ENCODE assay signal across 12 cellular contexts in the genomic region with DNA sequence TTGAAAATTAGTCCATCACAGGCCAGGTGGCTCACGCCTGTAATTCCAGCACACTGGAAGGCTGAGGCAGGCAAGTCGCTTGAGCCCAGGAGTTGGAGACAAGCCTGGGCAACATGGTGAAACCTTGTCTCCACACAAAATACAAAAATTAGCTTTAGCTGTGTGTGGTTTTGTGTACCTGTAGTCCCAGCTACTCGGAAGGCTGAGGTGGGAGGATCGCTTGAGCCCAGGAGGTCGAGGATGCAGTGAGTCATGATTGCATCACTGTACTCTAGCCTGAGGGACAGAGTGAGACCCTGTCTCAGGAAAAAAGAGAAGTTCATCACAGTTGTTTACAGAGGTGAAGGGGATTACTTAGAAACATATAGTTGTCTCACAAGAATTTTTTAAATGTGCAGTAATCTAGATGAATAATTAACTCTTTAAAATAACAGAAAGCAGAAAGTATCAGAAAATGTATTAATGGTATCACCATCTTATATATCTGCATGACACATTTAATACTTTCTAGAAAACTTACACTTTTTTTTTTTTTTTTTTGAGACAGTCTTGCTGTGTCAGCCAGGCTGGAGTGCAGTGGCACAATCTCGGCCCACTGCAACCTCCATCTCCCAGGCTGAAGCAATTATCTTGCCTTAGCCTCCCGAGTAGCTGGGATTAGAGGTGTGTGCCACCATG. TPM values are rescaled to one million over a fixed set of nuclear protein-coding genes. Genes with fewer than 3 reads are reported as not detected.
DNase-seq lines count a peak whose midpoint lies in the region; ATAC-seq, FAIRE-seq and TF ChIP-seq lines count a peak whose summit lies in the region.
"Had no signal": no experiment of that assay in that cellular context is flagged by ENCODE, and none has a peak within 500 bp of the region (broad histone marks: within the 10 kb centered on the region; RNA-seq: fewer than 3 reads in every experiment).

No MANE protein-coding gene starts in this region.

- peaks cover 6% of the 10 kb centered on the region for H3K27me3 Mint-ChIP-seq in neural progenitor cell (ENCODE audit: insufficient read depth, low read depth)
- H3K27me3 Mint-ChIP-seq: dendritic cell treated with granulocyte-macrophage colony-stimulating factor and Interleukin-4, amounts not matched to agents 40 ng/mL and 50 ng/mL, for 4 days had no signal

- 77% methylated on average over 7 of the region's 7 CpGs for WGBS in GM12878 (ENCODE audit: insufficient coverage, insufficient replicate concordance, low lambda C conversion rate, missing lambda C conversion rate)

- H3K27me3 ChIP-seq in GM12878 (replicated peaks in 1 of 2; ENCODE audit: control insufficient read depth in 2 of 2, insufficient read depth in 2 of 2, low read length in 1 of 2) (no peaks in the 10 kb centered on the region), neural progenitor cell (no peaks in the 10 kb centered on the region)
- H3K27me3 ChIP-seq: sigmoid colon, stomach had no signal

- H3K27ac ChIP-seq in GM12878 (ENCODE audit: control insufficient read depth, insufficient read depth): no peak overlapping the region
- H3K27ac ChIP-seq in neural progenitor cell: peak overlapping the region; percentile 49
- H3K27ac ChIP-seq: sigmoid colon, stomach had no signal

- RAD21 ChIA-PET in GM12878 (lab: Charles Lee; ENCODE audit: unreplicated experiment): no interaction called here

- peak; percentile 58 for ATAC-seq in GM12878
- no peak for ATAC-seq in GM18858 (IDR thresholded peaks at IDR 0.05; ENCODE audit: unreplicated experiment)
- ATAC-seq in HG02763 (IDR thresholded peaks at IDR 0.05; ENCODE audit: unreplicated experiment): no peak

- DNase-seq in H54 (ENCODE audit: insufficient read length, low spot score): no peak
- DNase-seq in NCI-H69 (lab: John Stamatoyannopoulos, UW): peak; percentile 16
- no peak for DNase-seq in GM12878 (ENCODE audit: low read depth, low spot score)
- no peak for DNase-seq in neural progenitor cell (ENCODE audit: low spot score)
- DNase-seq in COLO668 (lab: John Stamatoyannopoulos, UW; ENCODE audit: unreplicated experiment): no peak
- DNase-seq in GM19240 (ENCODE audit: insufficient read length, low spot score): no peak
- DNase-seq: sigmoid colon, stomach had no signal

- POLR2A ChIA-PET in GM12878 (lab: Charles Lee): interaction anchor here (0.5 to 0.7 kb wide), 2 partner anchors 19 to 80 kb away, joined by 3 to 5 read pairs; no protein-coding TSS in a partner anchor

- H3F3A ChIP-seq in neural progenitor cell (ENCODE audit: low read depth): peaks cover 18% of the 10 kb centered on the region

- H3K4me1 Mint-ChIP-seq in neural progenitor cell: peaks cover 17% of the 10 kb centered on the region

- H3K9ac ChIP-seq in GM12878 (ENCODE audit: control insufficient read depth, insufficient read depth, low read length) (no peak overlapping the region), neural progenitor cell (no peak overlapping the region)

- TF ChIP-seq EP300 in GM12878 (IDR thresholded peaks at IDR 0.05; ENCODE audit: borderline replicate concordance in 1 of 2, control insufficient read depth in 1 of 2, low read depth in 2 of 2, low read length in 2 of 2): no peak

- H3K36me3 Mint-ChIP-seq in neural progenitor cell: peaks cover 43% of the 10 kb centered on the region

- peaks cover 5% of the 10 kb centered on the region for H3K4me1 ChIP-seq in GM12878 (ENCODE audit: control insufficient read depth, insufficient read depth, low read length)
- H3K4me1 ChIP-seq in neural progenitor cell: peaks cover 17% of the 10 kb centered on the region

- H2AFZ ChIP-seq in GM12878 (ENCODE audit: control insufficient read depth, low read depth, low read length) (no peak overlapping the region), neural progenitor cell (replicated peaks) (no peak overlapping the region)

- peaks cover 24% of the 10 kb centered on the region for H3K9me3 Mint-ChIP-seq in neural progenitor cell
- H3K9me3 Mint-ChIP-seq: dendritic cell treated with granulocyte-macrophage colony-stimulating factor and Interleukin-4, amounts not matched to agents 40 ng/mL and 50 ng/mL, for 4 days had no signal

- CTCF ChIA-PET in GM12878 (lab: Yijun Ruan, JAX): interaction anchor here (0.6 kb wide), 1 partner anchor 264 kb away, joined by 5 read pairs; no protein-coding TSS in a partner anchor

- no peak overlapping the region for H3K4me3 ChIP-seq in GM12878
- H3K4me3 ChIP-seq in neural progenitor cell: no peak overlapping the region
- H3K4me3 ChIP-seq: sigmoid colon, stomach had no signal

- H3K4me2 ChIP-seq in GM12878 (ENCODE audit: control insufficient read depth, insufficient read depth): peak overlapping the region; percentile 53; the same call in 1 of the 2 replicates
- H3K4me2 ChIP-seq in neural progenitor cell: no peak overlapping the region

- no peak overlapping the region for H3K4me3 Mint-ChIP-seq in neural progenitor cell
- H3K4me3 Mint-ChIP-seq: dendritic cell treated with granulocyte-macrophage colony-stimulating factor and Interleukin-4, amounts not matched to agents 40 ng/mL and 50 ng/mL, for 4 days had no signal

- no peak for TF ChIP-seq RAD21 in GM12878 (IDR thresholded peaks at IDR 0.05; ENCODE audit: insufficient read depth, low read depth, low read length)

- H4K20me1 ChIP-seq in GM12878 (ENCODE audit: control insufficient read depth, insufficient read depth) (peaks cover 5% of the 10 kb centered on the region; the same call in 1 of the 2 replicates), neural progenitor cell (ENCODE audit: low read depth) (peaks cover 80% of the 10 kb centered on the region)

- FAIRE-seq in H54 (lab: Jason Lieb, UNC) (peak; percentile 97), GM12878 (lab: Jason Lieb, UNC) (no peak)
- FAIRE-seq: islet of Langerhans had no signal

- H3K36me3 ChIP-seq in GM12878 (ENCODE audit: control insufficient read depth in 2 of 2, insufficient read depth in 2 of 2, low read length in 1 of 2): peaks cover 0 to 2% of the 10 kb centered on the region in 2 experiments; a peak in 1 of 4 replicates
- peaks cover 7% of the 10 kb centered on the region for H3K36me3 ChIP-seq in neural progenitor cell
- H3K36me3 ChIP-seq: sigmoid colon, stomach had no signal

- TF ChIP-seq CTCF in GM12878 (IDR thresholded peaks at IDR 0.05 in 2 of 3, conservative IDR thresholded peaks at IDR 0.05 in 1 of 3; ENCODE audit: control insufficient read depth in 2 of 3, extremely low read depth in 1 of 3, insufficient read depth in 1 of 3, low read depth in 3 of 3, low read length in 3 of 3): no peak
- TF ChIP-seq CTCF in neural progenitor cell (IDR thresholded peaks at IDR 0.05): no peak

- H3K27ac Mint-ChIP-seq in neural progenitor cell: no peak overlapping the region
- H3K27ac Mint-ChIP-seq: dendritic cell treated with granulocyte-macrophage colony-stimulating factor and Interleukin-4, amounts not matched to agents 40 ng/mL and 50 ng/mL, for 4 days had no signal

- no TSS peak for BruUV-seq in GM12878 (replicated peaks; lab: Mats Ljungman, UMichigan)

- peaks cover 94% of the 10 kb centered on the region for H3K79me2 ChIP-seq in GM12878 (ENCODE audit: control insufficient read depth, insufficient read depth, low read length)
- H3K79me2 ChIP-seq in neural progenitor cell (ENCODE audit: low read depth): peaks cover 100% of the 10 kb centered on the region

- in situ Hi-C loops in GM12878 (cut with MboI): no loop called here

- H3K9me3 ChIP-seq in GM12878 (replicated peaks; ENCODE audit: control insufficient read depth, insufficient read depth, low read length): no peaks in the 10 kb centered on the region; the same call in 2 of the 3 replicates
- H3K9me3 ChIP-seq in neural progenitor cell (ENCODE audit: low read depth): no peaks in the 10 kb centered on the region
- H3K9me3 ChIP-seq: sigmoid colon, stomach had no signal

- intact Hi-C loops in GM12878 (cut with micrococcal nuclease; ENCODE audit: unreplicated experiment): no loop called here

- TF ChIP-seq POLR2A in H54 (IDR thresholded peaks at IDR 0.05; ENCODE audit: low read depth, low read length) (no peak), GM12878 (IDR thresholded peaks at IDR 0.05; ENCODE audit: low read depth, low read length) (no peak)

- SMC1A ChIA-PET in GM12878 (lab: Charles Lee; ENCODE audit: uncharacterized antibody, unreplicated experiment): interaction anchor here (3.3 kb wide), 1 partner anchor 12 kb away, joined by 9 read pairs; no protein-coding TSS in a partner anchor

TF ChIP-seq in GM12878, 131 proteins besides CTCF, POLR2A, EP300 and RAD21:
- TF ChIP-seq EZH2 (IDR thresholded peaks at IDR 0.05; ENCODE audit: borderline replicate concordance, control insufficient read depth, low read depth, low read length) (no peak), IKZF2 (IDR thresholded peaks at IDR 0.05) (0 out of 4 replicates have a peak, but pooled peaks of 1 of the 2 experiments have one; percentile 22)

RNA-seq across cellular contexts. Expression of gene LCOR, which starts 8.9 kb away (rescaled TPM):
- 164 and 167 TPM in 2 replicates for total RNA-seq in GM12878 (2013; cell fraction: nucleolus; rRNA removed)
- total RNA-seq in GM12878 (2014; rRNA removed): 11.2 and 16.2 TPM in 2 replicates
- 17.8 and 19.2 TPM in 2 replicates for total RNA-seq in GM12878 (2014; rRNA removed; fragmentation: Illumina TruSeq; extraction: Trizol)
- 18.9 and 22.0 TPM in 2 replicates for total RNA-seq in GM12878 (2021)
- polyA plus RNA-seq in GM12878 (2011; ENCODE audit: low read depth): 18.1 TPM
- 18.0 and 24.9 TPM in 2 replicates for polyA plus RNA-seq in GM12878 (2011; rRNA removed)
- polyA plus RNA-seq in GM12878 (2011; cell fraction: cytosol; rRNA removed): 6.8 and 12.2 TPM in 2 replicates
- polyA plus RNA-seq in GM12878 (2011; cell fraction: nucleus; rRNA removed): 19.2 and 25.2 TPM in 2 replicates
- polyA plus RNA-seq in GM12878 (2012): 8.0 TPM in 2 replicates
- 10.2 and 16.0 TPM in 2 replicates for polyA plus RNA-seq in GM12878 (2014; fragmentation: Illumina TruSeq; extraction: Trizol)
- polyA plus RNA-seq in GM12878 (2014; fragmentation: Nextera tagmentation; extraction: Ambion mirVana): 1 to 10 TPM; 1.6 to 6.1 TPM
- 5.2 and 6.6 TPM in 2 replicates for polyA plus RNA-seq in GM12878 (2014; rRNA removed)
- 10 to 100 TPM; 15.3 to 16.9 TPM for polyA plus RNA-seq in GM12878 (2016; fragmentation: Nextera tagmentation; extraction: Ambion mirVana)
- polyA minus RNA-seq in GM12878 (2011; rRNA and poly(A)+ RNA removed): 34.7 and 38.0 TPM in 2 replicates
- polyA minus RNA-seq in GM12878 (2011; cell fraction: cytosol; rRNA and poly(A)+ RNA removed): 9.0 and 13.2 TPM in 2 replicates
- polyA minus RNA-seq in GM12878 (2011; cell fraction: nucleus; rRNA and poly(A)+ RNA removed): 35.9 and 66.6 TPM in 2 replicates
- total RNA-seq in neural progenitor cell (ENCODE audit: low replicate concordance): 24.9 and 35.3 TPM in 2 replicates
